ENCODE assay signal across 8 cellular contexts in genomic region chr17:9021158-9021984, GRCh38. TPM values are rescaled to one million over a fixed set of nuclear protein-coding genes. Genes with fewer than 3 reads are reported as not detected.
DNase-seq lines count a peak whose midpoint lies in the region; ATAC-seq and TF ChIP-seq lines count a peak whose summit lies in the region.

Gene NTN1 (plus strand): TSS chr17:9021510. CDS start chr17:9022374, 864 bp downstream.

- WGBS in testis, 2 donors: 0 to 1% methylated on average over 20 to 72 of the region's 111 CpGs

- no peak within 1 kb of the TSS for H3K4me3 ChIP-seq in CD4-positive, CD25-positive, alpha-beta regulatory T cell (ENCODE audit: low read depth, low read length)
- peak within 1 kb of the TSS; percentile 54 for H3K4me3 ChIP-seq in fibroblast of the aortic adventitia (ENCODE audit: low read depth, low read length)
- peak within 1 kb of the TSS; percentile 51 to 60 for H3K4me3 ChIP-seq in testis

- peak within 1 kb of the TSS; percentile 63 to 88 (median 81) for H3K4me3 Mint-ChIP-seq in CD4-positive, CD25-positive, alpha-beta regulatory T cell
- H3K4me3 Mint-ChIP-seq in neural crest cell: peak within 1 kb of the TSS; percentile 84

- peak in 2 of 3 donors; percentile 20 to 29 for DNase-seq in CD4-positive, CD25-positive, alpha-beta regulatory T cell
- DNase-seq in NCI-H1694 (lab: John Stamatoyannopoulos, UW): peak; percentile 30
- DNase-seq in activated T-cell treated with anti-CD3 and anti-CD28 coated beads, Interleukin-2, amount 50 U/mL, for 48 hours: peak; percentile 63 to 75
- peak; percentile 10 for DNase-seq in fibroblast of the aortic adventitia (ENCODE audit: low read depth)
- DNase-seq in neural crest cell (ENCODE audit: low read depth, low spot score): peak; percentile 51
- peak; percentile 40 for DNase-seq in testis
- no peak for DNase-seq in cortex of kidney (lab: John Stamatoyannopoulos, UW)

- H3K36me3 ChIP-seq in CD4-positive, CD25-positive, alpha-beta regulatory T cell (ENCODE audit: control insufficient read depth, insufficient read depth, low read length): no peaks in the 10 kb centered on the region
- no peaks in the 10 kb centered on the region for H3K36me3 ChIP-seq in testis (ENCODE audit: low read depth, missing control alignments)

- peaks cover 43% of the 10 kb centered on the region for H3K27me3 ChIP-seq in CD4-positive, CD25-positive, alpha-beta regulatory T cell (ENCODE audit: control insufficient read depth, insufficient read depth, low read length)
- H3K27me3 ChIP-seq in testis: no peaks in the 10 kb centered on the region

- no peak within 1 kb of the TSS for H3K27ac ChIP-seq in CD4-positive, CD25-positive, alpha-beta regulatory T cell (ENCODE audit: insufficient read depth, low read length, poor library complexity, severe bottlenecking)
- H3K27ac ChIP-seq in testis: peak within 1 kb of the TSS in 1 of 2 donors; percentile 18

- no peak for TF ChIP-seq POLR2A in testis (IDR thresholded peaks at IDR 0.05)

- TF ChIP-seq CTCF in fibroblast of the aortic adventitia (IDR thresholded peaks at IDR 0.05; ENCODE audit: insufficient read depth, low read length) (no peak), neural crest cell (conservative IDR thresholded peaks at IDR 0.05) (no peak), testis (IDR thresholded peaks at IDR 0.05) (no peak)

- H3K9me3 Mint-ChIP-seq in CD4-positive, CD25-positive, alpha-beta regulatory T cell: peaks cover 0 to 2% (median 0%) of the 10 kb centered on the region in 7 donors
- H3K9me3 Mint-ChIP-seq in neural crest cell: no peaks in the 10 kb centered on the region

- H3K36me3 Mint-ChIP-seq in CD4-positive, CD25-positive, alpha-beta regulatory T cell: no peaks in the 10 kb centered on the region
- H3K36me3 Mint-ChIP-seq in neural crest cell (ENCODE audit: low read depth): no peaks in the 10 kb centered on the region

- peak; percentile 63 to 71 for ATAC-seq in CD4-positive, CD25-positive, alpha-beta regulatory T cell (ENCODE audit: low read depth in 2 of 2)
- peak; percentile 60 for ATAC-seq in GM21529 (IDR thresholded peaks at IDR 0.05; ENCODE audit: unreplicated experiment)

- no peak within 1 kb of the TSS for H3K27ac Mint-ChIP-seq in CD4-positive, CD25-positive, alpha-beta regulatory T cell
- no peak within 1 kb of the TSS for H3K27ac Mint-ChIP-seq in neural crest cell (ENCODE audit: unreplicated experiment)

- no peaks in the 10 kb centered on the region for H3K9me3 ChIP-seq in CD4-positive, CD25-positive, alpha-beta regulatory T cell (ENCODE audit: control insufficient read depth in 2 of 2, low read length in 2 of 2)
- H3K9me3 ChIP-seq in testis: no peaks in the 10 kb centered on the region

- peaks cover 0 to 24% (median 9%) of the 10 kb centered on the region in 4 donors for H3K4me1 Mint-ChIP-seq in CD4-positive, CD25-positive, alpha-beta regulatory T cell
- H3K4me1 Mint-ChIP-seq in neural crest cell: peaks cover 18% of the 10 kb centered on the region

- intact Hi-C loops in testis (cut with DNase I; ENCODE audit: low total_unique reads): no loop called here

- peaks cover 31% of the 10 kb centered on the region for H3K27me3 Mint-ChIP-seq in CD4-positive, CD25-positive, alpha-beta regulatory T cell
- H3K27me3 Mint-ChIP-seq in neural crest cell (ENCODE audit: low read depth): peaks cover 65% of the 10 kb centered on the region

- peaks cover 26% of the 10 kb centered on the region for H3K4me1 ChIP-seq in CD4-positive, CD25-positive, alpha-beta regulatory T cell (ENCODE audit: control insufficient read depth, insufficient read depth, low read length, poor library complexity, severe bottlenecking)
- H3K4me1 ChIP-seq in testis: peaks cover 7% of the 10 kb centered on the region

RNA-seq across cellular contexts. Expression of gene NTN1, which starts in this region (rescaled TPM):
- not detected for total RNA-seq in CD4-positive, CD25-positive, alpha-beta regulatory T cell
- polyA plus RNA-seq in CD4-positive, CD25-positive, alpha-beta regulatory T cell: under 1 TPM in 1 of 4 donors, not detected in 3; 0.03 TPM
- total RNA-seq in fibroblast of the aortic adventitia (ENCODE audit: low replicate concordance): 0.33 and 0.81 TPM in 2 replicates
- 10.1 and 10.3 TPM in 2 replicates for total RNA-seq in neural crest cell
- 1 to 10 TPM; 7.6 to 8.8 TPM for total RNA-seq in testis
- polyA plus RNA-seq in testis (ENCODE audit: insufficient read depth, low read depth, low replicate concordance): 4.8 TPM

Comparison
In these comparisons a context has a peak if more than half of its experiments do, and no peak if none do; other contexts are left out.
1. Peak in DNase-seq and ATAC-seq in CD4-positive, CD25-positive, alpha-beta regulatory T cell; RNA of the gene not detected or under 1 TPM.
2. Peak in DNase-seq and H3K4me3 ChIP-seq in fibroblast of the aortic adventitia; RNA of the gene not detected or under 1 TPM.